1 cellular context compared by ENCODE assay signal in genomic region chr6:96926425-96926824, GRCh38.
TF ChIP-seq lines count a peak whose summit lies in the region.

No MANE protein-coding gene starts in this region.

TF ChIP-seq in K562, 482 proteins besides CTCF, POLR2A, EP300 and RAD21 (continued from another document and continues in another):
- TF ChIP-seq CLOCK (CRISPR knock-in tag; IDR thresholded peaks at IDR 0.05; ENCODE audit: borderline replicate concordance) (no peak), CBX5 (IDR thresholded peaks at IDR 0.05; ENCODE audit: borderline replicate concordance, low read depth) (no peak), SMARCC2 (IDR thresholded peaks at IDR 0.05; ENCODE audit: low read depth) (no peak), KLF10 (CRISPR knock-in tag; IDR thresholded peaks at IDR 0.05) (no peak), MITF (IDR thresholded peaks at IDR 0.05) (no peak; the same call in 1 of the 2 replicates), TCFL5 (CRISPR knock-in tag; conservative IDR thresholded peaks at IDR 0.05) (no peak), POLR3G (IDR thresholded peaks at IDR 0.05; ENCODE audit: extremely low read depth, insufficient read length, insufficient replicate concordance) (no peak), HDAC3 (IDR thresholded peaks at IDR 0.05; ENCODE audit: borderline replicate concordance, partially characterized antibody) (peak; percentile 60), HCFC1 (IDR thresholded peaks at IDR 0.05; ENCODE audit: low read depth, low read length) (no peak), ZNF512 (tag; IDR thresholded peaks at IDR 0.05) (no peak), MAZ (CRISPR knock-in tag; conservative IDR thresholded peaks at IDR 0.05 in 1 of 2, IDR thresholded peaks at IDR 0.05 in 1 of 2) (peak; percentile 20 to 47; a peak in 1 of 4 replicates), STAG1 (CRISPR knock-in tag; IDR thresholded peaks at IDR 0.05; ENCODE audit: borderline replicate concordance) (no peak), MEIS2 (IDR thresholded peaks at IDR 0.05; ENCODE audit: partially characterized antibody) (peak; percentile 51), KLF13 (tag; IDR thresholded peaks at IDR 0.05; ENCODE audit: borderline replicate concordance, low read depth) (no peak), EZH2 (IDR thresholded peaks at IDR 0.05; ENCODE audit: borderline replicate concordance, low read depth, low read length) (no peak), ZNF143 (CRISPR knock-in tag; IDR thresholded peaks at IDR 0.05) (no peak), BHLHE40 (IDR thresholded peaks at IDR 0.05; ENCODE audit: low read length) (peak; percentile 83), SFPQ (IDR thresholded peaks at IDR 0.05; ENCODE audit: low read depth, low read length) (no peak), TCF7L2 (IDR thresholded peaks at IDR 0.05; ENCODE audit: low read depth, low read length) (no peak), MLX (CRISPR knock-in tag; conservative IDR thresholded peaks at IDR 0.05) (no peak), STAT6 (CRISPR knock-in tag; IDR thresholded peaks at IDR 0.05) (no peak), VEZF1 (CRISPR knock-in tag; IDR thresholded peaks at IDR 0.05) (peak; percentile 37; the same call in 1 of the 2 replicates), PREB (CRISPR knock-in tag; IDR thresholded peaks at IDR 0.05) (no peak), ZNF165 (CRISPR knock-in tag; IDR thresholded peaks at IDR 0.05; ENCODE audit: borderline replicate concordance) (no peak), STAT5A (IDR thresholded peaks at IDR 0.05; ENCODE audit: borderline replicate concordance, low read length) (peak; percentile 51; the same call in 1 of the 2 replicates), ZNF274 (IDR thresholded peaks at IDR 0.05; ENCODE audit: borderline replicate concordance, low read depth, low read length) (no peak), ARID2 (IDR thresholded peaks at IDR 0.05) (no peak), GTF2E2 (tag; IDR thresholded peaks at IDR 0.05) (no peak), HDGF (IDR thresholded peaks at IDR 0.05) (no peak), ZBED1 (IDR thresholded peaks at IDR 0.05) (no peak), THRB (CRISPR knock-in tag; conservative IDR thresholded peaks at IDR 0.05) (peak; percentile 48; the same call in 1 of the 2 replicates), ESRRA (IDR thresholded peaks at IDR 0.05; ENCODE audit: borderline replicate concordance, low read depth) (peak; percentile 62; the same call in 1 of the 2 replicates), ZFPM2 (CRISPR knock-in tag; IDR thresholded peaks at IDR 0.05) (no peak), ZSCAN32 (CRISPR knock-in tag; IDR thresholded peaks at IDR 0.05) (no peak), FOXJ2 (tag; IDR thresholded peaks at IDR 0.05) (no peak), ZNF668 (CRISPR knock-in tag; IDR thresholded peaks at IDR 0.05) (no peak), ZFX (CRISPR knock-in tag; IDR thresholded peaks at IDR 0.05) (peak; percentile 64), SIN3B (IDR thresholded peaks at IDR 0.05; ENCODE audit: low read depth) (no peak), RAD51 (IDR thresholded peaks at IDR 0.05; ENCODE audit: borderline replicate concordance, low read depth) (peak; percentile 56; the same call in 1 of the 2 replicates), PTTG1 (tag; IDR thresholded peaks at IDR 0.05; ENCODE audit: low read depth) (no peak), POLR2G (IDR thresholded peaks at IDR 0.05; ENCODE audit: low read depth, low read length) (no peak), ZNF282 (CRISPR knock-in tag; IDR thresholded peaks at IDR 0.05) (no peak), ZNF780A (CRISPR knock-in tag; IDR thresholded peaks at IDR 0.05) (no peak), FOS (IDR thresholded peaks at IDR 0.05; ENCODE audit: extremely low read depth, insufficient read length) (no peak), ZNF696 (CRISPR knock-in tag; conservative IDR thresholded peaks at IDR 0.05) (no peak), ZZZ3 (IDR thresholded peaks at IDR 0.05) (no peak), GATA2 (CRISPR knock-in tag; IDR thresholded peaks at IDR 0.05) (0 out of 2 replicates have a peak, but pooled peaks have one; percentile 31), ZNF3 (CRISPR knock-in tag; IDR thresholded peaks at IDR 0.05) (no peak), FIP1L1 (IDR thresholded peaks at IDR 0.05; ENCODE audit: low read depth, low read length, poor library complexity, severe bottlenecking) (no peak), CBX3 (IDR thresholded peaks at IDR 0.05; ENCODE audit: borderline replicate concordance in 1 of 2, low read length in 2 of 2) (peak in 1 of 2 experiments; percentile 81; a peak in 1 of 3 replicates), ETV6 (IDR thresholded peaks at IDR 0.05; ENCODE audit: borderline replicate concordance in 1 of 2, low read depth in 2 of 2, low read length in 1 of 2) (no peak), ETV6 (CRISPR knock-in tag; IDR thresholded peaks at IDR 0.05; ENCODE audit: borderline replicate concordance) (no peak), ZNF639 (CRISPR knock-in tag; conservative IDR thresholded peaks at IDR 0.05 in 1 of 2, IDR thresholded peaks at IDR 0.05 in 1 of 2) (no peak)
